Comparison of ENCODE assay signal across 8 cellular contexts in the genomic region with DNA sequence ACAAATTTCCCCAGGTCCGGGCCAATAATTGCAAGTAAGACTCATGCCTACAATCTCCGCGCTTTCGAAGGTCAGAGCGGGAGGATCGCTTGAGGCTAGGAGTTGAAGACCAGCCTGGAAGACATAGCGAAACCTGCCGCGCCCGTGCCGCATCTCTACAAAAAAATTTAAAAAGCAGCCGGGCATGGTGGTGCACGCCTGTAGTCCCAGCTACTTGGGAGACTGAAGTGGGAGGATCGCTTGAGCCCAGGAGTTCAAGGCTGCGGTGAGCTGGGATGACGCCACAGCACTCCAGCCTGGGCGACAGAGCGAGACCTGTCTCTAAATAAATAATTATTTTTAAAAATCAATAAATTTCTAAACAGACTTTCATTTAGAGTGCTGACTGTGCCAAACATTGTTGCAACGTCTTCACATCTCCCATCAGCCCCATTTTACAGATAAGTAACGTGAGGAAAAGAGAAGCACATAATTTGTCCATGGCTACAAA. TPM values are rescaled to one million over a fixed set of nuclear protein-coding genes. Genes with fewer than 3 reads are reported as not detected.
DNase-seq lines count a peak whose midpoint lies in the region; ATAC-seq and TF ChIP-seq lines count a peak whose summit lies in the region.

No MANE protein-coding gene starts in this region.

- POLR2A ChIA-PET in IMR-90 (lab: Charles Lee; ENCODE audit: unreplicated experiment), result no interaction called here

- H3K27ac Mint-ChIP-seq in neural progenitor cell, result no peak overlapping the region

- BruUV-seq in IMR-90 (replicated peaks; lab: Mats Ljungman, UMichigan), result no TSS peak

- H2BK15ac ChIP-seq in IMR-90 (ENCODE audit: low read depth, low read length), result no peak overlapping the region

- no peaks in the 10 kb centered on the region for H3K9me1 ChIP-seq in IMR-90 (ENCODE audit: insufficient read depth, low read length)

- intact Hi-C loops in IMR-90 (cut with micrococcal nuclease), result no loop called here

- in situ Hi-C loops in IMR-90 (cut with MboI; ENCODE audit: low sequenced_read_pairs), result no loop called here

- no peak overlapping the region for H2BK20ac ChIP-seq in IMR-90 (ENCODE audit: low read depth, low read length)

- peak overlapping the region; percentile 98 for H2AFZ ChIP-seq in IMR-90 (replicated peaks; ENCODE audit: low read length, poor library complexity)
- peak overlapping the region; percentile 99 for H2AFZ ChIP-seq in neural progenitor cell (replicated peaks)

- H3F3A ChIP-seq in neural progenitor cell (ENCODE audit: low read depth), result no peaks in the 10 kb centered on the region

- H3K9ac ChIP-seq in IMR-90 (ENCODE audit: low read depth, low read length) (no peak overlapping the region; the same call in 1 of the 2 replicates), endocrine pancreas (ENCODE audit: control insufficient read depth, insufficient read depth, low read length) (peak overlapping the region; percentile 26), neural progenitor cell (no peak overlapping the region)

- no peak overlapping the region for H4K5ac ChIP-seq in IMR-90 (ENCODE audit: low read depth, low read length)

- CTCF ChIA-PET in IMR-90 (lab: Yijun Ruan, JAX), result no interaction called here

- H3K14ac ChIP-seq in IMR-90 (replicated peaks; ENCODE audit: low read depth, low read length), result no peak overlapping the region

- H3K18ac ChIP-seq in IMR-90 (ENCODE audit: low read depth, low read length), result no peak overlapping the region

- no peak overlapping the region for H3K56ac ChIP-seq in IMR-90 (ENCODE audit: extremely low read depth, insufficient read depth, low read length)

- H3K36me3 ChIP-seq in IMR-90 (ENCODE audit: control insufficient read depth, insufficient read depth, low read length), result no peaks in the 10 kb centered on the region
- no peaks in the 10 kb centered on the region for H3K36me3 ChIP-seq in endocrine pancreas (ENCODE audit: control insufficient read depth, insufficient read depth, low read length)
- no peaks in the 10 kb centered on the region for H3K36me3 ChIP-seq in neural progenitor cell

- H4K8ac ChIP-seq in IMR-90 (ENCODE audit: low read depth in 2 of 2, low read length in 2 of 2), result no peak overlapping the region

- DNase-seq in IMR-90 (no peak), neural progenitor cell (ENCODE audit: low spot score) (no peak), SHP77 (lab: John Stamatoyannopoulos, UW) (no peak), NCI-H187 (lab: John Stamatoyannopoulos, UW) (no peak), NCI-H748 treated with DMSO at 0.1 percent for 48 hours (lab: John Stamatoyannopoulos, UW) (no peak), NCI-H2196 treated with DMSO at 0.1 percent for 48 hours (lab: John Stamatoyannopoulos, UW; ENCODE audit: unreplicated experiment) (no peak)

- H3K4me1 ChIP-seq in IMR-90 (ENCODE audit: control insufficient read depth, insufficient read depth, low read length), result no peaks in the 10 kb centered on the region
- H3K4me1 ChIP-seq in endocrine pancreas (ENCODE audit: control insufficient read depth, insufficient read depth, low read length), result no peaks in the 10 kb centered on the region
- peaks cover 5% of the 10 kb centered on the region for H3K4me1 ChIP-seq in neural progenitor cell

- no peak overlapping the region for H3K23ac ChIP-seq in IMR-90 (ENCODE audit: low read depth, low read length)

- no peak for TF ChIP-seq POLR2A in IMR-90 (IDR thresholded peaks at IDR 0.05; ENCODE audit: low read depth, low read length)

- no peaks in the 10 kb centered on the region for H3K36me3 Mint-ChIP-seq in neural progenitor cell

- H2AK9ac ChIP-seq in IMR-90 (replicated peaks; ENCODE audit: low read depth, low read length, poor library complexity), result no peak overlapping the region

- no peaks in the 10 kb centered on the region for H3K79me2 ChIP-seq in neural progenitor cell (ENCODE audit: low read depth)

- H3K79me1 ChIP-seq in IMR-90 (ENCODE audit: low read depth in 1 of 2, low read length in 2 of 2), result no peaks in the 10 kb centered on the region

- no peak overlapping the region for H3K4ac ChIP-seq in IMR-90 (ENCODE audit: low read depth, low read length)

- 2% methylated on average over 7 of the region's 20 CpGs; no CpG with 5 or more reads in 1 of the 2 experiments for WGBS in IMR-90 (ENCODE audit: extremely low coverage in 2 of 2, insufficient read length in 1 of 2), 2 experiments

- H3K27ac ChIP-seq in IMR-90 (ENCODE audit: insufficient read depth, low read length) (no peak overlapping the region), neural progenitor cell (no peak overlapping the region)

- no peak for TF ChIP-seq RAD21 in IMR-90 (IDR thresholded peaks at IDR 0.05; ENCODE audit: low read length)

- H2BK120ac ChIP-seq in IMR-90 (ENCODE audit: low read depth, low read length), result no peak overlapping the region

- dilution Hi-C loops in IMR-90 (cut with HindIII; ENCODE audit: low sequenced_read_pairs, unreplicated experiment), result no loop called here

- H3K27me3 ChIP-seq in IMR-90 (ENCODE audit: control insufficient read depth, insufficient read depth, low read length) (no peaks in the 10 kb centered on the region), endocrine pancreas (ENCODE audit: control insufficient read depth, insufficient read depth, low read length) (no peaks in the 10 kb centered on the region), neural progenitor cell (peaks cover 4% of the 10 kb centered on the region)

- H4K91ac ChIP-seq in IMR-90 (ENCODE audit: insufficient read depth, low read depth, low read length), result no peak overlapping the region

- TF ChIP-seq CTCF in IMR-90 (conservative IDR thresholded peaks at IDR 0.05; ENCODE audit: low read depth, low read length) (no peak), neural progenitor cell (IDR thresholded peaks at IDR 0.05) (no peak)

- H3K4me3 ChIP-seq in IMR-90 (ENCODE audit: insufficient read depth, low read depth, low read length) (peak overlapping the region; percentile 96), endocrine pancreas (ENCODE audit: control insufficient read depth, insufficient read depth, low read length) (peak overlapping the region; percentile 53), neural progenitor cell (peak overlapping the region; percentile 77)

- peaks cover 9% of the 10 kb centered on the region for H3K4me1 Mint-ChIP-seq in neural progenitor cell

- H3K27me3 Mint-ChIP-seq in neural progenitor cell (ENCODE audit: insufficient read depth, low read depth), result peaks cover 4% of the 10 kb centered on the region

- H3K9me3 ChIP-seq in IMR-90 (ENCODE audit: control insufficient read depth, insufficient read depth, low read length) (no peaks in the 10 kb centered on the region), endocrine pancreas (ENCODE audit: control insufficient read depth, low read length) (no peaks in the 10 kb centered on the region), neural progenitor cell (ENCODE audit: low read depth) (peaks cover 8% of the 10 kb centered on the region)

- peak overlapping the region; percentile 93 for H3K4me3 Mint-ChIP-seq in neural progenitor cell

- H3K9me3 Mint-ChIP-seq in neural progenitor cell, result peaks cover 10% of the 10 kb centered on the region

- ATAC-seq in GM19043 (IDR thresholded peaks at IDR 0.05; ENCODE audit: low read depth, unreplicated experiment) (peak; percentile 16), IMR-90 (ENCODE audit: low read depth) (peak; percentile 50)

- no peak overlapping the region for H2BK5ac ChIP-seq in IMR-90 (ENCODE audit: low read depth, low read length, poor library complexity, severe bottlenecking)

- peak overlapping the region; percentile 85 for H3K4me2 ChIP-seq in IMR-90 (ENCODE audit: low read depth, low read length)
- peak overlapping the region; percentile 97 for H3K4me2 ChIP-seq in neural progenitor cell

- H2AK5ac ChIP-seq in IMR-90 (ENCODE audit: low read depth, low read length), result no peak overlapping the region

- no peaks in the 10 kb centered on the region for H4K20me1 ChIP-seq in IMR-90 (ENCODE audit: insufficient read depth, low read length)
- H4K20me1 ChIP-seq in neural progenitor cell (ENCODE audit: low read depth), result no peaks in the 10 kb centered on the region

TF ChIP-seq in IMR-90, 13 proteins besides CTCF, POLR2A, EP300 and RAD21 (continues in another document):
- no peak for TF ChIP-seq CHD1 (IDR thresholded peaks at IDR 0.05; ENCODE audit: low read depth, low read length)
- TF ChIP-seq MAZ (IDR thresholded peaks at IDR 0.05; ENCODE audit: borderline replicate concordance, low read depth, low read length), result no peak
- TF ChIP-seq NFE2L2 (IDR thresholded peaks at IDR 0.05; ENCODE audit: low read depth, low read length), result no peak
- no peak for TF ChIP-seq SMC3 (IDR thresholded peaks at IDR 0.05; ENCODE audit: low read depth, low read length)
- no peak for TF ChIP-seq MXI1 (IDR thresholded peaks at IDR 0.05; ENCODE audit: borderline replicate concordance, low read depth, low read length)
- no peak for TF ChIP-seq BHLHE40 (IDR thresholded peaks at IDR 0.05; ENCODE audit: low read depth, low read length)
- no peak for TF ChIP-seq RFX5 (IDR thresholded peaks at IDR 0.05; ENCODE audit: low read depth, low read length)
- TF ChIP-seq, protein P1, sequence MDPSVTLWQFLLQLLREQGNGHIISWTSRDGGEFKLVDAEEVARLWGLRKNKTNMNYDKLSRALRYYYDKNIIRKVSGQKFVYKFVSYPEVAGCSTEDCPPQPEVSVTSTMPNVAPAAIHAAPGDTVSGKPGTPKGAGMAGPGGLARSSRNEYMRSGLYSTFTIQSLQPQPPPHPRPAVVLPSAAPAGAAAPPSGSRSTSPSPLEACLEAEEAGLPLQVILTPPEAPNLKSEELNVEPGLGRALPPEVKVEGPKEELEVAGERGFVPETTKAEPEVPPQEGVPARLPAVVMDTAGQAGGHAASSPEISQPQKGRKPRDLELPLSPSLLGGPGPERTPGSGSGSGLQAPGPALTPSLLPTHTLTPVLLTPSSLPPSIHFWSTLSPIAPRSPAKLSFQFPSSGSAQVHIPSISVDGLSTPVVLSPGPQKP (IDR thresholded peaks at IDR 0.05; ENCODE audit: borderline replicate concordance, low read depth, low read length), result no peak

RNA-seq across cellular contexts. Expression of a gene that starts 0.5 kb away (rescaled TPM):
- under 0.01 TPM in 1 of 2 replicates, not detected in the other for total RNA-seq in IMR-90 (2012; rRNA removed)
- 0.05 and 0.07 TPM in 2 replicates for polyA plus RNA-seq in IMR-90 (2012; rRNA removed)
- polyA plus RNA-seq in IMR-90 (2012; cell fraction: cytosol; rRNA removed), result 0.04 TPM in 1 of 2 replicates, not detected in the other
- 0.02 TPM in 1 of 2 replicates, not detected in the other for polyA plus RNA-seq in IMR-90 (2012; cell fraction: nucleus; rRNA removed; ENCODE audit: low replicate concordance)
- total RNA-seq in neural progenitor cell (ENCODE audit: low replicate concordance), result 2.7 TPM in 2 replicates

RNA-seq across cellular contexts. Expression of a gene that starts 22.0 kb away (rescaled TPM):
- total RNA-seq in IMR-90 (2012; rRNA removed) (258 and 330 TPM in 2 replicates), neural progenitor cell (ENCODE audit: low replicate concordance) (37.2 and 48.6 TPM in 2 replicates)
- 186 and 189 TPM in 2 replicates for polyA plus RNA-seq in IMR-90 (2012; rRNA removed)
- polyA plus RNA-seq in IMR-90 (2012; cell fraction: cytosol; rRNA removed), result 142 and 178 TPM in 2 replicates
- 39.1 and 96.8 TPM in 2 replicates for polyA plus RNA-seq in IMR-90 (2012; cell fraction: nucleus; rRNA removed; ENCODE audit: low replicate concordance)

RNA-seq across cellular contexts. Expression of a gene that starts 36.3 kb away (rescaled TPM):
- total RNA-seq in IMR-90 (2012; rRNA removed) (1.9 and 2.3 TPM in 2 replicates), neural progenitor cell (ENCODE audit: low replicate concordance) (4.9 and 7.6 TPM in 2 replicates)
- polyA plus RNA-seq in IMR-90 (2012; rRNA removed), result 1.1 and 1.4 TPM in 2 replicates
- polyA plus RNA-seq in IMR-90 (2012; cell fraction: cytosol; rRNA removed), result 1.0 and 3.0 TPM in 2 replicates
- polyA plus RNA-seq in IMR-90 (2012; cell fraction: nucleus; rRNA removed; ENCODE audit: low replicate concordance), result 1.2 and 2.8 TPM in 2 replicates
